Comparison of ENCODE assay signal across 9 cellular contexts in genomic region chr1:224783006-224783651, GRCh38.
A peak's percentile ranks its signal among the peaks of the same experiment; 100 is the strongest.
DNase-seq lines count a peak whose midpoint lies in the region; ATAC-seq and TF ChIP-seq lines count a peak whose summit lies in the region.
"Had no signal": no experiment of that assay in that cellular context is flagged by ENCODE, and none has a peak within 500 bp of the region (broad histone marks: within the 10 kb centered on the region; RNA-seq: fewer than 3 reads in every experiment).

No MANE protein-coding gene starts in this region.

- H4K20me1 ChIP-seq in KMS-11 (ENCODE audit: insufficient read depth): no peaks in the 10 kb centered on the region

- H3K27ac Mint-ChIP-seq in endothelial cell (ENCODE audit: unreplicated experiment): peak overlapping the region; percentile 94

- peaks cover 4% of the 10 kb centered on the region for H3K9me3 Mint-ChIP-seq in endothelial cell (ENCODE audit: unreplicated experiment)

- no peak overlapping the region for H3K9ac ChIP-seq in KMS-11

- H3K4me1 Mint-ChIP-seq in endothelial cell (ENCODE audit: unreplicated experiment): peaks cover 45% of the 10 kb centered on the region

- ATAC-seq in GM19023 (IDR thresholded peaks at IDR 0.05; ENCODE audit: unreplicated experiment) (peak; percentile 68), HG02623 (IDR thresholded peaks at IDR 0.05; ENCODE audit: unreplicated experiment) (peak; percentile 61)

- TF ChIP-seq CTCF in KMS-11 (conservative IDR thresholded peaks at IDR 0.05; ENCODE audit: low read depth, low read length) (no peak), endothelial cell (IDR thresholded peaks at IDR 0.05; ENCODE audit: unreplicated experiment) (no peak)

- no peaks in the 10 kb centered on the region for H3K79me2 ChIP-seq in KMS-11 (ENCODE audit: insufficient read depth, low read depth)

- DNase-seq in endothelial cell (ENCODE audit: low spot score) (no peak), T-helper 9 cell (no peak), SK-N-DZ (ENCODE audit: low spot score) (no peak)
- DNase-seq in stimulated activated naive CD4-positive, alpha-beta T cell treated with Interleukin-2 at 50 U/mL for 16 hours (lab: John Stamatoyannopoulos, UW): no peak
- DNase-seq: NCI-H2227 treated with DMSO at 0.1 percent for 48 hours, substantia nigra had no signal

- peaks cover 64% of the 10 kb centered on the region for H3K4me1 ChIP-seq in KMS-11 (ENCODE audit: low read depth, poor library complexity, severe bottlenecking)

- H2AFZ ChIP-seq in KMS-11 (ENCODE audit: low read depth): 0 out of 2 replicates have a peak overlapping the region, but pooled peaks have one; percentile 2

- H3K36me3 Mint-ChIP-seq in endothelial cell (ENCODE audit: low read depth, unreplicated experiment): no peaks in the 10 kb centered on the region

- H3K4me3 ChIP-seq in KMS-11 (IDR thresholded peaks at IDR 0.05; ENCODE audit: insufficient read depth, low read depth, low read length): peak overlapping the region; percentile 52

- H3K36me3 ChIP-seq in KMS-11 (ENCODE audit: insufficient read depth): no peaks in the 10 kb centered on the region

- H3K27me3 Mint-ChIP-seq in endothelial cell (ENCODE audit: unreplicated experiment): peaks cover 8% of the 10 kb centered on the region

- H3K4me2 ChIP-seq in KMS-11: peak overlapping the region; percentile 71

- H3K4me3 Mint-ChIP-seq in endothelial cell (ENCODE audit: unreplicated experiment): peak overlapping the region; percentile 32

- peak overlapping the region; percentile 33 for H3K27ac ChIP-seq in KMS-11

- H3K27me3 ChIP-seq in KMS-11 (ENCODE audit: insufficient read depth, low read depth): no peaks in the 10 kb centered on the region
